ENCODE assay signal across 1 cellular context in genomic region chr12:110320548-110320947, GRCh38.
TF ChIP-seq lines count a peak whose summit lies in the region.

No MANE protein-coding gene starts in this region.

TF ChIP-seq in WTC11, 78 proteins besides CTCF, POLR2A, EP300 and RAD21 (continued from another document):
- TF ChIP-seq PRDM15 (CRISPR knock-in tag; IDR thresholded peaks at IDR 0.05) (no peak), STAT6 (CRISPR knock-in tag; conservative IDR thresholded peaks at IDR 0.05; ENCODE audit: low read depth) (no peak), NR3C1 (CRISPR knock-in tag; conservative IDR thresholded peaks at IDR 0.05; ENCODE audit: low read depth) (no peak), RELA (CRISPR knock-in tag; IDR thresholded peaks at IDR 0.05; ENCODE audit: borderline replicate concordance) (no peak)
